Comparison of ENCODE assay signal across 8 cellular contexts in the genomic region with DNA sequence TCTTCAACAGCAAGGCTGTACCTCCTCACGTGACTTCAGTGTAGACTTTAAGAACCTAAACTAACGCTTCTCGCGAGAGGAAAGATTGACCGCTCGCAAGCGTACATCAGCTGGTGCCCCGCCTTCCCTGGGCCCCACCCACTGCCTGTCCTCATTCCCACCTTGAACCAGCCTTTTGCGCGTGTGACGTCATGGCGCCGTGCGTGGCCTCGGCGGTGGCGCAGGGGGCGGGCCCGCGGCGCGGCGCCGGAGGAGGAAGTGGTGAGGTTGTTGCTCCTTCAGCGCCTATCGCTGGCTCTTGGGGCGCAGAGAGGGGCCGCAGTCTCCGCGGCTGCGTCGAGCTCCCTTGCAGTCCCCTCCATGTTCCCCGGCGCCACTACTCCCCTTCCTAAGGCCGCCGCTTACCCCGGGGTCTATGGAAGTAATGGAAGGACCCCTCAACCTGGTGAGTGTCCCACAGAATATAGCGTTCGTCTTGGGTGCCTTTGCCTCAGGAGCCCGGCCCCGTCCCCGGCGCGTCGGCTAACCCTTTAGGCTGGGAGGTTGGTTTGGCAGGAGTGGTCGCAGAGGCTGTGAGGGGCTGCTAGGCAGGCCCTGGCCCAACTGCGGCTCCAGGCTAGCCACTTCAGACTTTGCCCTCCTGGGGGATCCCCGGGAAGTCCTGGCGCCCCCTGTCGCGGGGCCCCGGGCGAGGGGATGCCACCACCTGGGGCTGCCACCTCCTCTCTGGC. TPM values are rescaled to one million over a fixed set of nuclear protein-coding genes. Genes with fewer than 3 reads are reported as not detected.
DNase-seq lines count a peak whose midpoint lies in the region; ATAC-seq and TF ChIP-seq lines count a peak whose summit lies in the region.

A gene (plus strand): TSS at position 273 of the 731 bp plus-strand sequence. CDS start 143 bp downstream, at position 416.

- peaks cover 41% of the 10 kb centered on the region for H3K4me1 Mint-ChIP-seq in activated T-cell treated with anti-CD3 and anti-CD28 coated beads, Interleukin-2, amount 50 U/mL, for 4 hours (ENCODE audit: low read depth)

- H3K27me3 Mint-ChIP-seq in activated T-cell treated with anti-CD3 and anti-CD28 coated beads, Interleukin-2, amount 50 U/mL, for 4 hours (ENCODE audit: low read depth), result peaks cover 3% of the 10 kb centered on the region

- no peaks in the 10 kb centered on the region for H3K9me3 ChIP-seq in muscle layer of duodenum (ENCODE audit: control insufficient read depth in 1 of 2, low read length in 2 of 2)

- H3K27me3 ChIP-seq in muscle layer of duodenum (ENCODE audit: low read depth, low read length), result no peaks in the 10 kb centered on the region

- peak within 1 kb of the TSS; percentile 66 for H3K27ac ChIP-seq in muscle layer of duodenum (ENCODE audit: low read length)

- H3K4me3 Mint-ChIP-seq in activated T-cell treated with anti-CD3 and anti-CD28 coated beads, Interleukin-2, amount 50 U/mL, for 4 hours, result peak within 1 kb of the TSS; percentile 90

- H3K4me3 ChIP-seq in muscle layer of duodenum (ENCODE audit: low read depth in 1 of 2, low read length in 2 of 2), result peak within 1 kb of the TSS; percentile 69 to 95

- H3K36me3 Mint-ChIP-seq in activated T-cell treated with anti-CD3 and anti-CD28 coated beads, Interleukin-2, amount 50 U/mL, for 4 hours (ENCODE audit: insufficient read depth), result peaks cover 2% of the 10 kb centered on the region

- H3K36me3 ChIP-seq in muscle layer of duodenum (ENCODE audit: control insufficient read depth in 1 of 2, insufficient read depth in 2 of 2, low read length in 2 of 2), result no peaks in the 10 kb centered on the region

- ATAC-seq in GM21723 (IDR thresholded peaks at IDR 0.05; ENCODE audit: unreplicated experiment), result peak; percentile 97
- ATAC-seq in activated T-cell treated with anti-CD3 and anti-CD28 coated beads, Interleukin-2, amount 50 U/mL, for 4 hours, result peak; percentile 95 to 96
- peak; percentile 100 for ATAC-seq in esophagus mucosa

- H3K9me3 Mint-ChIP-seq in activated T-cell treated with anti-CD3 and anti-CD28 coated beads, Interleukin-2, amount 50 U/mL, for 4 hours, result peaks cover 10% of the 10 kb centered on the region

- DNase-seq in DMS79 treated with DMSO at 0.1 percent for 48 hours (lab: John Stamatoyannopoulos, UW) (peak; percentile 88), KG1 (lab: John Stamatoyannopoulos, UW) (peak; percentile 98)
- peak; percentile 96 for DNase-seq in activated T-cell treated with anti-CD3 and anti-CD28 coated beads, Interleukin-2, amount 50 U/mL, for 4 hours
- peak; percentile 94 to 96 for DNase-seq in stimulated activated CD8-positive, alpha-beta memory T cell treated with anti-CD3 and anti-CD28 coated beads, Interleukin-7, amount 100 ng/mL, for 4 hours (ENCODE audit: low read depth in 2 of 2)

- peaks cover 0 to 18% of the 10 kb centered on the region in 2 donors for H3K4me1 ChIP-seq in muscle layer of duodenum (ENCODE audit: control insufficient read depth in 1 of 2, insufficient read depth in 2 of 2, low read length in 2 of 2)

TF ChIP-seq in PFSK-1, 5 proteins besides CTCF, POLR2A, EP300 and RAD21:
- TF ChIP-seq FOXP2 (optimal IDR thresholded peaks at IDR 0.05; ENCODE audit: borderline replicate concordance, extremely low read depth, extremely low read length, insufficient read depth), result peak; percentile 91
- TF ChIP-seq, protein P1, sequence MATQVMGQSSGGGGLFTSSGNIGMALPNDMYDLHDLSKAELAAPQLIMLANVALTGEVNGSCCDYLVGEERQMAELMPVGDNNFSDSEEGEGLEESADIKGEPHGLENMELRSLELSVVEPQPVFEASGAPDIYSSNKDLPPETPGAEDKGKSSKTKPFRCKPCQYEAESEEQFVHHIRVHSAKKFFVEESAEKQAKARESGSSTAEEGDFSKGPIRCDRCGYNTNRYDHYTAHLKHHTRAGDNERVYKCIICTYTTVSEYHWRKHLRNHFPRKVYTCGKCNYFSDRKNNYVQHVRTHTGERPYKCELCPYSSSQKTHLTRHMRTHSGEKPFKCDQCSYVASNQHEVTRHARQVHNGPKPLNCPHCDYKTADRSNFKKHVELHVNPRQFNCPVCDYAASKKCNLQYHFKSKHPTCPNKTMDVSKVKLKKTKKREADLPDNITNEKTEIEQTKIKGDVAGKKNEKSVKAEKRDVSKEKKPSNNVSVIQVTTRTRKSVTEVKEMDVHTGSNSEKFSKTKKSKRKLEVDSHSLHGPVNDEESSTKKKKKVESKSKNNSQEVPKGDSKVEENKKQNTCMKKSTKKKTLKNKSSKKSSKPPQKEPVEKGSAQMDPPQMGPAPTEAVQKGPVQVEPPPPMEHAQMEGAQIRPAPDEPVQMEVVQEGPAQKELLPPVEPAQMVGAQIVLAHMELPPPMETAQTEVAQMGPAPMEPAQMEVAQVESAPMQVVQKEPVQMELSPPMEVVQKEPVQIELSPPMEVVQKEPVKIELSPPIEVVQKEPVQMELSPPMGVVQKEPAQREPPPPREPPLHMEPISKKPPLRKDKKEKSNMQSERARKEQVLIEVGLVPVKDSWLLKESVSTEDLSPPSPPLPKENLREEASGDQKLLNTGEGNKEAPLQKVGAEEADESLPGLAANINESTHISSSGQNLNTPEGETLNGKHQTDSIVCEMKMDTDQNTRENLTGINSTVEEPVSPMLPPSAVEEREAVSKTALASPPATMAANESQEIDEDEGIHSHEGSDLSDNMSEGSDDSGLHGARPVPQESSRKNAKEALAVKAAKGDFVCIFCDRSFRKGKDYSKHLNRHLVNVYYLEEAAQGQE (IDR thresholded peaks at IDR 0.05; ENCODE audit: insufficient read depth in 1 of 2, low read depth in 2 of 2, low read length in 2 of 2), result no peak
- TF ChIP-seq TAF1 (IDR thresholded peaks at IDR 0.05; ENCODE audit: borderline replicate concordance, insufficient read depth, low read length), result 0 out of 2 replicates have a peak, but pooled peaks have one; percentile 62
- TF ChIP-seq POLR2AphosphoS5 (IDR thresholded peaks at IDR 0.05; ENCODE audit: low read depth, low read length), result peak; percentile 92
- 0 out of 2 replicates have a peak, but pooled peaks have one; percentile 29 for TF ChIP-seq SIN3A (IDR thresholded peaks at IDR 0.05; ENCODE audit: borderline replicate concordance, insufficient read depth, low read length)
TF ChIP-seq in PFSK-1: peak in this region for 4.

RNA-seq across cellular contexts. Expression of the gene that starts here (rescaled TPM):
- polyA plus RNA-seq in PFSK-1 (2012; ENCODE audit: insufficient read length, low read depth), result 14.4 TPM
- total RNA-seq in activated T-cell treated with anti-CD3 and anti-CD28 coated beads, Interleukin-2, amount 50 U/mL, for 4 hours, result 10 to 100 TPM; 21.3 to 23.6 (median 21.6) TPM
- 17.3 TPM for total RNA-seq in esophagus mucosa

Comparison
In these comparisons a context has a peak if more than half of its experiments do, and no peak if none do; other contexts are left out.
1. Peak in every context shown above with its lines: DNase-seq, ATAC-seq, H3K4me3 ChIP-seq and H3K27ac ChIP-seq.